In genomic region chr2:207252416-207252815, GRCh38 we compare ENCODE assay signal across 17 cellular contexts.
"Had no signal": no experiment of that assay in that cellular context is flagged by ENCODE, and none has a peak within 500 bp of the region (broad histone marks: within the 10 kb centered on the region; RNA-seq: fewer than 3 reads in every experiment).

No MANE protein-coding gene starts in this region.

- H3K36me3 Mint-ChIP-seq: activated naive CD8-positive, alpha-beta T cell treated with anti-CD3 and anti-CD28 coated beads, Interleukin-2, amount 10 ng/mL, durations not matched to agents 7 days and 5 days; stimulated activated effector memory CD8-positive, alpha-beta T cell treated with anti-CD3 and anti-CD28 coated beads, Interleukin-12 subunit alpha, Interleukin-12 subunit beta, amount 100 ng/mL, for 72 hours; T-cell had no signal

- H3K9me3 ChIP-seq: esophagus muscularis mucosa, right atrium auricular region, stomach, vagina had no signal

- H3K27ac ChIP-seq: esophagus muscularis mucosa, hepatocyte, right atrium auricular region, stomach, vagina had no signal

- H3K27me3 Mint-ChIP-seq: T-cell had no signal

- DNase-seq: activated CD4-positive, alpha-beta T cell treated with anti-CD3 and anti-CD28 coated beads, Interleukin-2, amount 10 ng/mL, durations not matched to agents 24 days and 14 days; activated CD4-positive, CD25-positive, alpha-beta regulatory T cell; activated CD8-positive, alpha-beta memory T cell treated with anti-CD3 and anti-CD28 coated beads for 24 hours; activated naive CD4-positive, alpha-beta T cell; activated naive CD8-positive, alpha-beta T cell treated with anti-CD3 and anti-CD28 coated beads, Interleukin-2, amount 10 ng/mL, durations not matched to agents 7 days and 5 days; cortex of kidney; stimulated activated CD4-positive, alpha-beta T cell treated with anti-CD3 and anti-CD28 coated beads, Interleukin-4, amount 100 ng/mL, for 24 hours; stomach; T-cell; T1000 had no signal

- H3K36me3 ChIP-seq: esophagus muscularis mucosa, right atrium auricular region, stomach, vagina had no signal

- H2AFZ ChIP-seq: hepatocyte had no signal

- H3K4me3 Mint-ChIP-seq: activated CD4-positive, alpha-beta T cell treated with anti-CD3 and anti-CD28 coated beads, Interleukin-2, amount 10 ng/mL, durations not matched to agents 24 days and 14 days; activated naive CD8-positive, alpha-beta T cell treated with anti-CD3 and anti-CD28 coated beads, Interleukin-2, amount 10 ng/mL, durations not matched to agents 7 days and 5 days; neural crest cell; stimulated activated effector memory CD8-positive, alpha-beta T cell treated with anti-CD3 and anti-CD28 coated beads, Interleukin-12 subunit alpha, Interleukin-12 subunit beta, amount 100 ng/mL, for 72 hours; T-cell had no signal

- H3K4me2 ChIP-seq: hepatocyte had no signal

- H3K4me3 ChIP-seq: esophagus muscularis mucosa, hepatocyte, right atrium auricular region, stomach, vagina had no signal

- H3K9me3 Mint-ChIP-seq: activated naive CD8-positive, alpha-beta T cell treated with anti-CD3 and anti-CD28 coated beads, Interleukin-2, amount 10 ng/mL, durations not matched to agents 7 days and 5 days; neural crest cell; stimulated activated effector memory CD8-positive, alpha-beta T cell treated with anti-CD3 and anti-CD28 coated beads, Interleukin-12 subunit alpha, Interleukin-12 subunit beta, amount 100 ng/mL, for 72 hours; T-cell had no signal

- H3K27me3 ChIP-seq: esophagus muscularis mucosa, right atrium auricular region, stomach, vagina had no signal

- H3K79me2 ChIP-seq: hepatocyte had no signal

- H3K27ac Mint-ChIP-seq: activated CD4-positive, alpha-beta T cell treated with anti-CD3 and anti-CD28 coated beads, Interleukin-2, amount 10 ng/mL, durations not matched to agents 24 days and 14 days; activated naive CD8-positive, alpha-beta T cell treated with anti-CD3 and anti-CD28 coated beads, Interleukin-2, amount 10 ng/mL, durations not matched to agents 7 days and 5 days; progenitor cell of endocrine pancreas; stimulated activated effector memory CD8-positive, alpha-beta T cell treated with anti-CD3 and anti-CD28 coated beads, Interleukin-12 subunit alpha, Interleukin-12 subunit beta, amount 100 ng/mL, for 72 hours; T-cell had no signal
